8 cellular contexts compared by ENCODE assay signal in genomic region chr1:31548899-31549806, GRCh38. TPM values are rescaled to one million over a fixed set of nuclear protein-coding genes. Genes with fewer than 3 reads are reported as not detected.
DNase-seq lines count a peak whose midpoint lies in the region; ATAC-seq and TF ChIP-seq lines count a peak whose summit lies in the region.

No MANE protein-coding gene starts in this region.

- H3K9me3 ChIP-seq in right atrium auricular region, result no peaks in the 10 kb centered on the region

- peak; percentile 78 for ATAC-seq in HG02642 (IDR thresholded peaks at IDR 0.05; ENCODE audit: poor library complexity, unreplicated experiment)

- peak; percentile 90 for TF ChIP-seq CTCF in GM12801 (IDR thresholded peaks at IDR 0.05; ENCODE audit: extremely low read depth, insufficient read length)
- TF ChIP-seq CTCF in right atrium auricular region (IDR thresholded peaks at IDR 0.05), result peak; percentile 93

- H3K27ac ChIP-seq in right atrium auricular region, result peak overlapping the region in 1 of 2 donors; percentile 56
- no peak overlapping the region for H3K27ac ChIP-seq in rectal smooth muscle tissue (ENCODE audit: low read depth, low read length)

- DNase-seq in NCI-H1417 treated with DMSO at 0.1 percent for 48 hours (lab: John Stamatoyannopoulos, UW) (peak; percentile 69), T follicular helper cell (ENCODE audit: low read depth) (peak; percentile 77), amniotic stem cell (lab: John Stamatoyannopoulos, UW) (peak; percentile 29), right atrium auricular region (ENCODE audit: low spot score) (peak; percentile 94), cerebellar nuclear complex (lab: John Stamatoyannopoulos, UW) (no peak)

- no peaks in the 10 kb centered on the region for H3K36me3 ChIP-seq in right atrium auricular region
- H3K36me3 ChIP-seq in rectal smooth muscle tissue (ENCODE audit: control insufficient read depth, insufficient read depth, low read length), result no peaks in the 10 kb centered on the region

- no peaks in the 10 kb centered on the region for H3K27me3 ChIP-seq in right atrium auricular region
- H3K27me3 ChIP-seq in rectal smooth muscle tissue (ENCODE audit: control insufficient read depth, insufficient read depth, low read length), result no peaks in the 10 kb centered on the region

- H3K9ac ChIP-seq in rectal smooth muscle tissue (ENCODE audit: low read length), result no peak overlapping the region

- H3K4me1 ChIP-seq in right atrium auricular region (peaks cover 0 to 15% of the 10 kb centered on the region in 2 donors), rectal smooth muscle tissue (ENCODE audit: control insufficient read depth, insufficient read depth, low read length) (peaks cover 3% of the 10 kb centered on the region)

- H3K4me3 ChIP-seq in right atrium auricular region (peak overlapping the region in 1 of 2 donors; percentile 15), rectal smooth muscle tissue (ENCODE audit: low read length) (peak overlapping the region; percentile 20)

RNA-seq across cellular contexts. Expression of gene TINAGL1, which starts 27.2 kb away (rescaled TPM):
- total RNA-seq in right atrium auricular region, result 100 to 1,000 TPM; 211 to 264 TPM

Comparison
In these comparisons a context has a peak if more than half of its experiments do, and no peak if none do; other contexts are left out.
1. DNase-seq: peak in NCI-H1417 treated with DMSO at 0.1 percent for 48 hours (single experiment), T follicular helper cell (single experiment), amniotic stem cell (single experiment) and right atrium auricular region (single experiment); none in cerebellar nuclear complex (0 of 2).